ENCODE assay signal across 1 cellular context in genomic region chr15:75693501-75694240, GRCh38.
TF ChIP-seq lines count a peak whose summit lies in the region.

No MANE protein-coding gene starts in this region.

TF ChIP-seq in HEK293, 187 proteins besides CTCF, POLR2A, EP300 and RAD21 (continued from another document):
- peak; percentile 82 for TF ChIP-seq ZNF692 (tag by site-specific recombination; IDR thresholded peaks at IDR 0.05)
TF ChIP-seq in HEK293: peak in this region for 3.
